3 cellular contexts compared by ENCODE assay signal in the genomic region with DNA sequence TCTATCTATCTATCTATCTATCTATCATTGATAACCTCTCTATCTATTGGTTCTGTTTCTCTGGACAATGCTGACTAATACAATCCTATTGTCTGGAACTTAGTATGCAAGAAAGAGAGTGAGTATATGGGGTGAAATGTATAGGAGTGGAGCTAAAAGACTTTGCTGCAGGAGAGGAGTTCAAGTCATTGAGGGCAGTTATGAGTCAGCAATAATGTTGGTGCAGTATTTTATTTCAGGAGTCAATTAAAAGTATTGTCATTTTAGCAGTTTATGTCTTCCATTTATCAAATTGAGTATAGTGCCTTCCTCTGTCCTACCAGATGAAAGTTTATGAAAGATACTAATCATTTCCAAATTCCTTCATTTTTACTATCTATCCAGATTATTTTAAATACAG.
TF ChIP-seq lines count a peak whose summit lies in the region.

No MANE protein-coding gene starts in this region.

TF ChIP-seq in HEK293, 187 proteins besides CTCF, POLR2A, EP300 and RAD21:
- TF ChIP-seq ZFP3 (tag by site-specific recombination; IDR thresholded peaks at IDR 0.05; ENCODE audit: low read depth) (0 out of 2 replicates have a peak, but pooled peaks have one; percentile 40), ZNF785 (tag by site-specific recombination; IDR thresholded peaks at IDR 0.05) (no peak), ZNF404 (tag by site-specific recombination; IDR thresholded peaks at IDR 0.05) (no peak), ZFHX2 (tag by site-specific recombination; conservative IDR thresholded peaks at IDR 0.05) (no peak), ZNF10 (tag by site-specific recombination; IDR thresholded peaks at IDR 0.05) (no peak)
- TF ChIP-seq, protein P1, sequence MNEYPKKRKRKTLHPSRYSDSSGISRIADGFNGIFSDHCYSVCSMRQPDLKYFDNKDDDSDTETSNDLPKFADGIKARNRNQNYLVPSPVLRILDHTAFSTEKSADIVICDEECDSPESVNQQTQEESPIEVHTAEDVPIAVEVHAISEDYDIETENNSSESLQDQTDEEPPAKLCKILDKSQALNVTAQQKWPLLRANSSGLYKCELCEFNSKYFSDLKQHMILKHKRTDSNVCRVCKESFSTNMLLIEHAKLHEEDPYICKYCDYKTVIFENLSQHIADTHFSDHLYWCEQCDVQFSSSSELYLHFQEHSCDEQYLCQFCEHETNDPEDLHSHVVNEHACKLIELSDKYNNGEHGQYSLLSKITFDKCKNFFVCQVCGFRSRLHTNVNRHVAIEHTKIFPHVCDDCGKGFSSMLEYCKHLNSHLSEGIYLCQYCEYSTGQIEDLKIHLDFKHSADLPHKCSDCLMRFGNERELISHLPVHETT (tag by site-specific recombination; IDR thresholded peaks at IDR 0.05) = no peak
- TF ChIP-seq, protein P2, sequence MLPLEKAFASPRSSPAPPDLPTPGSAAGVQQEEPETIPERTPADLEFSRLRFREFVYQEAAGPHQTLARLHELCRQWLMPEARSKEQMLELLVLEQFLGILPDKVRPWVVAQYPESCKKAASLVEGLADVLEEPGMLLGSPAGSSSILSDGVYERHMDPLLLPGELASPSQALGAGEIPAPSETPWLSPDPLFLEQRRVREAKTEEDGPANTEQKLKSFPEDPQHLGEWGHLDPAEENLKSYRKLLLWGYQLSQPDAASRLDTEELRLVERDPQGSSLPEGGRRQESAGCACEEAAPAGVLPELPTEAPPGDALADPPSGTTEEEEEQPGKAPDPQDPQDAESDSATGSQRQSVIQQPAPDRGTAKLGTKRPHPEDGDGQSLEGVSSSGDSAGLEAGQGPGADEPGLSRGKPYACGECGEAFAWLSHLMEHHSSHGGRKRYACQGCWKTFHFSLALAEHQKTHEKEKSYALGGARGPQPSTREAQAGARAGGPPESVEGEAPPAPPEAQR (tag by site-specific recombination; IDR thresholded peaks at IDR 0.05) = no peak

TF ChIP-seq in K562, 482 proteins besides CTCF, POLR2A, EP300 and RAD21:
- no peak for TF ChIP-seq ZKSCAN8 (CRISPR knock-in tag; IDR thresholded peaks at IDR 0.05)
- no peak for TF ChIP-seq RUNX1 (IDR thresholded peaks at IDR 0.05; ENCODE audit: low read depth)
- peak; percentile 82 for TF ChIP-seq ZNF316 (IDR thresholded peaks at IDR 0.05)
- TF ChIP-seq, protein P3, sequence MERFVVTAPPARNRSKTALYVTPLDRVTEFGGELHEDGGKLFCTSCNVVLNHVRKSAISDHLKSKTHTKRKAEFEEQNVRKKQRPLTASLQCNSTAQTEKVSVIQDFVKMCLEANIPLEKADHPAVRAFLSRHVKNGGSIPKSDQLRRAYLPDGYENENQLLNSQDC (CRISPR knock-in tag; IDR thresholded peaks at IDR 0.05) = no peak
- no peak for TF ChIP-seq ETV5 (CRISPR knock-in tag; IDR thresholded peaks at IDR 0.05; ENCODE audit: low read depth)
- TF ChIP-seq MAFG (tag; conservative IDR thresholded peaks at IDR 0.05) = peak; percentile 79
- no peak for TF ChIP-seq YBX1 (IDR thresholded peaks at IDR 0.05)
- peak; percentile 66 for TF ChIP-seq C11orf30 (IDR thresholded peaks at IDR 0.05; ENCODE audit: low read depth)
- no peak for TF ChIP-seq HNRNPL (IDR thresholded peaks at IDR 0.05; ENCODE audit: low read depth, low read length)
- TF ChIP-seq ZNF561 (CRISPR knock-in tag; conservative IDR thresholded peaks at IDR 0.05) = no peak
- TF ChIP-seq CBX2 (IDR thresholded peaks at IDR 0.05; ENCODE audit: insufficient read depth, low read length, poor library complexity, severe bottlenecking) = no peak
- TF ChIP-seq NCOA1 (IDR thresholded peaks at IDR 0.05; ENCODE audit: low read depth) = no peak
- peak; percentile 62; the same call in 1 of the 2 replicates for TF ChIP-seq NFE2 (IDR thresholded peaks at IDR 0.05; ENCODE audit: low read depth)
- TF ChIP-seq, protein P1 (CRISPR knock-in tag; conservative IDR thresholded peaks at IDR 0.05 in 1 of 2, IDR thresholded peaks at IDR 0.05 in 1 of 2) = no peak
- TF ChIP-seq DACH1 (IDR thresholded peaks at IDR 0.05; ENCODE audit: partially characterized antibody) = peak; percentile 89
- peak; percentile 21; the same call in 1 of the 2 replicates for TF ChIP-seq MAFF (IDR thresholded peaks at IDR 0.05; ENCODE audit: low read length)
- TF ChIP-seq ZNF224 (CRISPR knock-in tag; IDR thresholded peaks at IDR 0.05) = no peak
- TF ChIP-seq, protein P4, sequence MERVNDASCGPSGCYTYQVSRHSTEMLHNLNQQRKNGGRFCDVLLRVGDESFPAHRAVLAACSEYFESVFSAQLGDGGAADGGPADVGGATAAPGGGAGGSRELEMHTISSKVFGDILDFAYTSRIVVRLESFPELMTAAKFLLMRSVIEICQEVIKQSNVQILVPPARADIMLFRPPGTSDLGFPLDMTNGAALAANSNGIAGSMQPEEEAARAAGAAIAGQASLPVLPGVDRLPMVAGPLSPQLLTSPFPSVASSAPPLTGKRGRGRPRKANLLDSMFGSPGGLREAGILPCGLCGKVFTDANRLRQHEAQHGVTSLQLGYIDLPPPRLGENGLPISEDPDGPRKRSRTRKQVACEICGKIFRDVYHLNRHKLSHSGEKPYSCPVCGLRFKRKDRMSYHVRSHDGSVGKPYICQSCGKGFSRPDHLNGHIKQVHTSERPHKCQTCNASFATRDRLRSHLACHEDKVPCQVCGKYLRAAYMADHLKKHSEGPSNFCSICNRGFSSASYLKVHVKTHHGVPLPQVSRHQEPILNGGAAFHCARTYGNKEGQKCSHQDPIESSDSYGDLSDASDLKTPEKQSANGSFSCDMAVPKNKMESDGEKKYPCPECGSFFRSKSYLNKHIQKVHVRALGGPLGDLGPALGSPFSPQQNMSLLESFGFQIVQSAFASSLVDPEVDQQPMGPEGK (CRISPR knock-in tag; IDR thresholded peaks at IDR 0.05; ENCODE audit: borderline replicate concordance) = no peak
TF ChIP-seq in K562: peak in this region for 6.

TF ChIP-seq in HepG2, 621 proteins besides CTCF, POLR2A, EP300 and RAD21:
- TF ChIP-seq PRPF4 (IDR thresholded peaks at IDR 0.05; ENCODE audit: low read depth, low read length, poor library complexity, severe bottlenecking) (no peak), MAFF (IDR thresholded peaks at IDR 0.05; ENCODE audit: low read depth, low read length) (0 out of 2 replicates have a peak, but pooled peaks have one; percentile 14), KAT8 (CRISPR knock-in tag; IDR thresholded peaks at IDR 0.05) (no peak), MAFK (conservative IDR thresholded peaks at IDR 0.05 in 1 of 2, IDR thresholded peaks at IDR 0.05 in 1 of 2; ENCODE audit: low read length in 2 of 2) (peak; percentile 2 to 43; a peak in 2 of 4 replicates)
- TF ChIP-seq, protein P5, sequence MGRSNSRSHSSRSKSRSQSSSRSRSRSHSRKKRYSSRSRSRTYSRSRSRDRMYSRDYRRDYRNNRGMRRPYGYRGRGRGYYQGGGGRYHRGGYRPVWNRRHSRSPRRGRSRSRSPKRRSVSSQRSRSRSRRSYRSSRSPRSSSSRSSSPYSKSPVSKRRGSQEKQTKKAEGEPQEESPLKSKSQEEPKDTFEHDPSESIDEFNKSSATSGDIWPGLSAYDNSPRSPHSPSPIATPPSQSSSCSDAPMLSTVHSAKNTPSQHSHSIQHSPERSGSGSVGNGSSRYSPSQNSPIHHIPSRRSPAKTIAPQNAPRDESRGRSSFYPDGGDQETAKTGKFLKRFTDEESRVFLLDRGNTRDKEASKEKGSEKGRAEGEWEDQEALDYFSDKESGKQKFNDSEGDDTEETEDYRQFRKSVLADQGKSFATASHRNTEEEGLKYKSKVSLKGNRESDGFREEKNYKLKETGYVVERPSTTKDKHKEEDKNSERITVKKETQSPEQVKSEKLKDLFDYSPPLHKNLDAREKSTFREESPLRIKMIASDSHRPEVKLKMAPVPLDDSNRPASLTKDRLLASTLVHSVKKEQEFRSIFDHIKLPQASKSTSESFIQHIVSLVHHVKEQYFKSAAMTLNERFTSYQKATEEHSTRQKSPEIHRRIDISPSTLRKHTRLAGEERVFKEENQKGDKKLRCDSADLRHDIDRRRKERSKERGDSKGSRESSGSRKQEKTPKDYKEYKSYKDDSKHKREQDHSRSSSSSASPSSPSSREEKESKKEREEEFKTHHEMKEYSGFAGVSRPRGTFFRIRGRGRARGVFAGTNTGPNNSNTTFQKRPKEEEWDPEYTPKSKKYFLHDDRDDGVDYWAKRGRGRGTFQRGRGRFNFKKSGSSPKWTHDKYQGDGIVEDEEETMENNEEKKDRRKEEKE (IDR thresholded peaks at IDR 0.05) = no peak
TF ChIP-seq in HepG2: peak in this region for 2.
